14 cellular contexts compared by ENCODE assay signal in the genomic region with DNA sequence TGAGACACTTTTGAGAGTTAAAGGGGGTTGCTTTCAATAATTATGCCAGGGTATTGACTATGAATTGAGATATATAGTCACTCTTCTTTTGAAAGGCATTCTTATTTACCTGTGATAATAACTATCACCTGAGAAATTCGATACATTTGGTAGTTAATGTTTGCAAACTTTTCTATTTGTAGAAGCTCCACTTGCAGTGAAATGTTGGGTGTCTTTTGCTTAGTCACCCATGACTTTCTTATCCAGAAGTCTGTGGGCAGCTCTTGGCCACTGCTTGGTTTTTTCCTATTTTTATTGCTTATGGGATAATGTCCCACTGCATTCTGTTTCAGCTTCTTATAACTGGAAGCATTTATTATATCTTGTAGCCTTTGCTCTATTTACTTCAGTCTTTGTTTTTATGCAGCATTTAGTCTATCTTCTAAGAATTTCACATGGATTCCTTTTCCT. TPM values are rescaled to one million over a fixed set of nuclear protein-coding genes. Genes with fewer than 3 reads are reported as not detected.
DNase-seq lines count a peak whose midpoint lies in the region; ATAC-seq, FAIRE-seq and TF ChIP-seq lines count a peak whose summit lies in the region.
"Had no signal": no experiment of that assay in that cellular context is flagged by ENCODE, and none has a peak within 500 bp of the region (broad histone marks: within the 10 kb centered on the region; RNA-seq: fewer than 3 reads in every experiment).

No MANE protein-coding gene starts in this region.

- H3K27ac ChIP-seq in left ventricle myocardium inferior (replicated peaks), result peak overlapping the region; percentile 28
- H3K27ac ChIP-seq: tibial artery had no signal

- H3K4me3 ChIP-seq in left ventricle myocardium inferior, result no peak overlapping the region
- H3K4me3 ChIP-seq: HAP-1, tibial artery had no signal

- no peaks in the 10 kb centered on the region for H3K9me3 ChIP-seq in left ventricle myocardium inferior (replicated peaks)
- H3K9me3 ChIP-seq: HAP-1, tibial artery had no signal

- intact Hi-C loops in left ventricle myocardium inferior (cut with micrococcal nuclease) (no loop called here), Right ventricle myocardium inferior (cut with DNase I) (no loop called here)

- TF ChIP-seq CTCF in left ventricle myocardium inferior (IDR thresholded peaks at IDR 0.05; ENCODE audit: borderline replicate concordance) (no peak), D721Med (IDR thresholded peaks at IDR 0.05; ENCODE audit: insufficient read depth, missing control alignments) (no peak)

- DNase-seq in left ventricle myocardium inferior, result no peak
- no peak for DNase-seq in Right ventricle myocardium inferior (ENCODE audit: missing footprints)
- peak; percentile 5 for DNase-seq in UCSD-AML1 (lab: John Stamatoyannopoulos, UW; ENCODE audit: unreplicated experiment)
- peak; percentile 34 for DNase-seq in glomerular visceral epithelial cell (ENCODE audit: extremely low spot score)
- DNase-seq in D721Med (ENCODE audit: insufficient read length, low spot score), result no peak
- DNase-seq in COR-L47 (lab: John Stamatoyannopoulos, UW), result no peak
- DNase-seq in NCI-H526 treated with DMSO at 0.1 percent for 48 hours (lab: John Stamatoyannopoulos, UW), result no peak
- DNase-seq: NCI-H2107, T-helper 9 cell, tibial artery had no signal

- H3K27me3 ChIP-seq in left ventricle myocardium inferior (ENCODE audit: low read depth), result no peaks in the 10 kb centered on the region
- H3K27me3 ChIP-seq: tibial artery had no signal

- ATAC-seq in Right ventricle myocardium inferior (no peak), HG02678 (IDR thresholded peaks at IDR 0.05; ENCODE audit: unreplicated experiment) (no peak)
- ATAC-seq: Panc1, sciatic nerve had no signal

- no peaks in the 10 kb centered on the region for H3K36me3 ChIP-seq in left ventricle myocardium inferior
- H3K36me3 ChIP-seq: HAP-1, tibial artery had no signal

- no peak for FAIRE-seq in D721Med (lab: Jason Lieb, UNC)

- H3K4me1 ChIP-seq in left ventricle myocardium inferior, result peaks cover 49% of the 10 kb centered on the region

RNA-seq across cellular contexts. Expression of gene MACIR, which starts 3.9 kb away (rescaled TPM):
- total RNA-seq in left ventricle myocardium inferior (5.5 TPM), Right ventricle myocardium inferior (4.3 TPM)

Comparison
In these comparisons a context has a peak if more than half of its experiments do, and no peak if none do; other contexts are left out.
1. DNase-seq: peak in UCSD-AML1 (single experiment) and glomerular visceral epithelial cell (single experiment); none in left ventricle myocardium inferior (single experiment), Right ventricle myocardium inferior (single experiment), D721Med (single experiment), COR-L47 (single experiment) and NCI-H526 treated with DMSO at 0.1 percent for 48 hours (single experiment).